14 cellular contexts compared by ENCODE assay signal in genomic region chr11:86769219-86769618, GRCh38.
"Had no signal": no experiment of that assay in that cellular context is flagged by ENCODE, and none has a peak within 500 bp of the region (broad histone marks: within the 10 kb centered on the region; RNA-seq: fewer than 3 reads in every experiment).

No MANE protein-coding gene starts in this region.

- H3K27ac ChIP-seq: left lung, parathyroid adenoma, transverse colon, uterus had no signal

- ATAC-seq: effector memory CD8-positive, alpha-beta T cell; left lung; naive thymus-derived CD4-positive, alpha-beta T cell had no signal

- H3K4me3 ChIP-seq: left lung, transverse colon, uterus had no signal

- H3K79me2 ChIP-seq: parathyroid adenoma had no signal

- H3K4me1 Mint-ChIP-seq: naive thymus-derived CD4-positive, alpha-beta T cell had no signal

- H3K9ac ChIP-seq: parathyroid adenoma had no signal

- H2AFZ ChIP-seq: parathyroid adenoma had no signal

- H3K4me1 ChIP-seq: left lung, uterus had no signal

- DNase-seq: activated CD4-positive, alpha-beta memory T cell treated with anti-CD3 and anti-CD28 coated beads for 36 hours; activated CD4-positive, alpha-beta T cell treated with anti-CD3 and anti-CD28 coated beads for 4 hours; amniotic stem cell; caudate nucleus; effector memory CD8-positive, alpha-beta T cell; kidney; left lung; naive thymus-derived CD4-positive, alpha-beta T cell; transverse colon; uterus had no signal

- H3K4me3 Mint-ChIP-seq: activated CD4-positive, alpha-beta memory T cell treated with anti-CD3 and anti-CD28 coated beads for 36 hours; activated naive CD8-positive, alpha-beta T cell; effector memory CD8-positive, alpha-beta T cell; naive thymus-derived CD4-positive, alpha-beta T cell; stimulated activated naive CD8-positive, alpha-beta T cell treated with anti-CD3 and anti-CD28 coated beads, Interleukin-15, Interleukin-2, amounts not matched to agents 100 ng/mL and 50 ng/mL, for 24 hours; T-helper 2 cell treated with Interferon-gamma antibody and Interleukin-4, amounts not matched to agents 5 μg/mL and 100 μg/mL, for 36 hours had no signal

- H3K27me3 ChIP-seq: left lung, transverse colon, uterus had no signal

- H3K36me3 Mint-ChIP-seq: activated CD4-positive, alpha-beta memory T cell treated with anti-CD3 and anti-CD28 coated beads for 36 hours; activated naive CD8-positive, alpha-beta T cell; naive thymus-derived CD4-positive, alpha-beta T cell had no signal

- H3K36me3 ChIP-seq: left lung, transverse colon, uterus had no signal

- H3K9me3 Mint-ChIP-seq: activated CD4-positive, alpha-beta memory T cell treated with anti-CD3 and anti-CD28 coated beads for 36 hours; effector memory CD8-positive, alpha-beta T cell; stimulated activated naive CD8-positive, alpha-beta T cell treated with anti-CD3 and anti-CD28 coated beads, Interleukin-15, Interleukin-2, amounts not matched to agents 100 ng/mL and 50 ng/mL, for 24 hours; T-helper 2 cell treated with Interferon-gamma antibody and Interleukin-4, amounts not matched to agents 5 μg/mL and 100 μg/mL, for 36 hours had no signal

- H3K9me3 ChIP-seq: left lung, transverse colon, uterus had no signal

- H3K27ac Mint-ChIP-seq: activated CD4-positive, alpha-beta memory T cell treated with anti-CD3 and anti-CD28 coated beads for 36 hours; activated naive CD8-positive, alpha-beta T cell; effector memory CD8-positive, alpha-beta T cell; naive thymus-derived CD4-positive, alpha-beta T cell; stimulated activated naive CD8-positive, alpha-beta T cell treated with anti-CD3 and anti-CD28 coated beads, Interleukin-15, Interleukin-2, amounts not matched to agents 100 ng/mL and 50 ng/mL, for 24 hours; T-helper 2 cell treated with Interferon-gamma antibody and Interleukin-4, amounts not matched to agents 5 μg/mL and 100 μg/mL, for 36 hours had no signal
